1 cellular context compared by ENCODE assay signal in the genomic region with DNA sequence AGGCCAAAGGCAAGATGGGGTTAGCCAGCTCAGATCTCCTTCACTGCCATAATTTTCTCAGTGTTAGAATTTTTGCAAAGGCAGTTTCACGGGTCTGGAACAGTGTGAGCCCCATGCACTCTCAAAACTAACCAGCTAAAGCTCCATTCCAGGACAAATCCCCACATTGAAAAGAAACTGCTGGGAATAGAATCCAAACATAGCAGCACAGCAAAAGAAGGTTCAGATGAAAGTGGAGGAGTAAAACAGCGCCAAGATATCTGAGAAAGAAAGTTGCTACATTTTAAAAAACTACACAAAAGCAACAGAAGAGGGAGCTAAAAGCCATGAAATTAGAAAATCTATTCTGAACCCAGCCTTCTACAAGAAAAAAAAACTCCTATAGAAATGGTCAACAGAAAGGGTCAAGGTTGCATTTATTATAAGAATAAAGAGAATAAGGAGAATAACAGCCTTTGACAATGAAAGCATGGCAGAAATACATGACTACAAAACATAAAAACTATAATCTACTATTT.
TF ChIP-seq lines count a peak whose summit lies in the region.

No MANE protein-coding gene starts in this region.

TF ChIP-seq in HCT116, 20 proteins besides CTCF, POLR2A, EP300 and RAD21 (continued from another document):
- TF ChIP-seq EZH2 (IDR thresholded peaks at IDR 0.05) (no peak), TCF7L2 (IDR thresholded peaks at IDR 0.05; ENCODE audit: borderline replicate concordance, extremely low read depth, insufficient read depth, insufficient read length) (no peak), SIN3A (IDR thresholded peaks at IDR 0.05; ENCODE audit: low read depth) (no peak), POLR2AphosphoS5 (IDR thresholded peaks at IDR 0.05; ENCODE audit: low read depth, low read length) (no peak), JUND (IDR thresholded peaks at IDR 0.05) (no peak), CBX3 (IDR thresholded peaks at IDR 0.05; ENCODE audit: low read depth) (no peak)
- TF ChIP-seq, protein P1, sequence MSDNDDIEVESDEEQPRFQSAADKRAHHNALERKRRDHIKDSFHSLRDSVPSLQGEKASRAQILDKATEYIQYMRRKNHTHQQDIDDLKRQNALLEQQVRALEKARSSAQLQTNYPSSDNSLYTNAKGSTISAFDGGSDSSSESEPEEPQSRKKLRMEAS (IDR thresholded peaks at IDR 0.05), result no peak
